ENCODE assay signal across 9 cellular contexts in the genomic region with DNA sequence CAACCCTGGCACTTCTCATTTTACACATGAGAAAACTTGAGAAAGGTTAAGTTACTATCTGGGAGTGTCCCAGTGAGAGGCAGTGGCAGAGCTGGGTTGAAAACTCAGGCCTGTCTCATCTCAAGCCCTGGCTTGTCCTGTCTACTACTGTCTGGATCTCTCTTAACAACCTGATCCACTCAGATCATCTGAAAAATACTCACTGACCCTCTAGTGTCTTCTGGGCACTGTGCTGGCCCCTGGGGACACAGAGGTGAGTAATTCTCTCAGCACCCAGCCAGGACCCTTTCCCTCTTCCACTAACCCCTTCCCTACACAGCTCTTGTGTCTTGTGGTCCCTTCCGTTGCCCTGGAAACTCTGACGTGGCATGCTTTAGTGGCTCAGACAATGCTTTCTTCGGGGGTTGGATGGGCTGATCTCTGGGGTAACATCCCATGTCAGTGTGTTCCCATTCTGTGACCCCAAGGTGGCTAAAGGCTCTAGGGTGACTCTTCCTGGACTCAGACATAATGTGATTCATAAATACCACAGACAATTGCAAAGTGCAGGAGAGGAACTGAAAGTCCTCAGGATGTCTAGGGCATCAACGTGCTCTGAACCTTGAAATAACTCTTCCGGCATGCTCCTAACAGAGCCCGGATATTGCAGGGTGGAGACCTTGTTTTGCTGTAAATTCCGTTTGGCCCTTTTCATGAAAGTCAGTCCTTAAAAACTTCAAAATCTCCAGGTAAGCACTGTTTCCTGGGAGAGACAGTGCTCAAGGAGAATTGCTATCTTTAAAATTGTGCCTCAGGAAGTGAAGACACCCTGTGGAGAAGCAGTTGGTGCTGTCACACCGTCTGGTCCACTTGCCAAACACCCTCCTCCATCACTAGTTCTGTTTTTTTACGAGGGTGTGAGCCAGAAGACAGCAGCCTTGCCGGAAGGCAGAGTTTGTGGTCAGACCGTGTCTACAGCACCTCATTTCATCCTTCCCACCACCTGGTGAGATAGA. TPM values are rescaled to one million over a fixed set of nuclear protein-coding genes. Genes with fewer than 3 reads are reported as not detected.
A peak's percentile ranks its signal among the peaks of the same experiment; 100 is the strongest.
DNase-seq lines count a peak whose midpoint lies in the region; ATAC-seq, FAIRE-seq and TF ChIP-seq lines count a peak whose summit lies in the region.
"Had no signal": no experiment of that assay in that cellular context is flagged by ENCODE, and none has a peak within 500 bp of the region (broad histone marks: within the 10 kb centered on the region; RNA-seq: fewer than 3 reads in every experiment).

No MANE protein-coding gene starts in this region.

- H3K27me3 ChIP-seq in RWPE2 (ENCODE audit: insufficient read depth, poor library complexity, severe bottlenecking) (peaks cover 2% of the 10 kb centered on the region), small intestine (ENCODE audit: control insufficient read depth in 2 of 2, insufficient read depth in 2 of 2, low read length in 2 of 2) (peaks cover 0 to 3% of the 10 kb centered on the region in 2 donors)

- H3K27ac ChIP-seq in RWPE2 (ENCODE audit: poor library complexity, severe bottlenecking) (peak overlapping the region; percentile 61), small intestine (ENCODE audit: low read depth in 1 of 2, low read length in 1 of 2) (peak overlapping the region; percentile 57 to 94)

- WGBS in small intestine, 3 donors = 53 to 63% (median 60%) methylated on average over 11 of the region's 11 CpGs

- H3K4me1 ChIP-seq in RWPE2 (ENCODE audit: insufficient read depth, poor library complexity, severe bottlenecking) = peaks cover 11% of the 10 kb centered on the region
- no peaks in the 10 kb centered on the region for H3K4me1 ChIP-seq in small intestine (ENCODE audit: control insufficient read depth in 2 of 2, insufficient read depth in 1 of 2, low read depth in 1 of 2, low read length in 1 of 2)

- H3K9me3 ChIP-seq in RWPE2 (ENCODE audit: severe bottlenecking) (no peaks in the 10 kb centered on the region), small intestine (ENCODE audit: control insufficient read depth, low read depth) (no peaks in the 10 kb centered on the region)

- ATAC-seq in GM18870 (IDR thresholded peaks at IDR 0.05; ENCODE audit: unreplicated experiment) = peak; percentile 69
- peak; percentile 81 for ATAC-seq in HG02943 (IDR thresholded peaks at IDR 0.05; ENCODE audit: low read depth, unreplicated experiment)
- peak; percentile 66 for ATAC-seq in RWPE2 (ENCODE audit: low read depth)

- TF ChIP-seq CTCF in RWPE2 (IDR thresholded peaks at IDR 0.05; ENCODE audit: poor library complexity, severe bottlenecking) = no peak

- H3K4me3 ChIP-seq in RWPE2 (ENCODE audit: severe bottlenecking) = no peak overlapping the region
- H3K4me3 ChIP-seq in small intestine (ENCODE audit: low read depth in 1 of 2, low read length in 2 of 2) = no peak overlapping the region

- no peak for DNase-seq in RWPE2 (ENCODE audit: low spot score)
- DNase-seq in activated naive CD4-positive, alpha-beta T cell treated with anti-CD3 and anti-CD28 coated beads, Interleukin-2, amount 50 U/mL, for 16 hours = peak; percentile 54
- peak; percentile 50 for DNase-seq in small intestine
- no peak for DNase-seq in retina
- no peak for DNase-seq in SK-N-DZ (ENCODE audit: low spot score)
- no peak for DNase-seq in nucleus accumbens (lab: John Stamatoyannopoulos, UW)

- H3K36me3 ChIP-seq in RWPE2 (ENCODE audit: low read depth) (no peaks in the 10 kb centered on the region), small intestine (ENCODE audit: control insufficient read depth in 2 of 2, insufficient read depth in 2 of 2, low read length in 2 of 2) (no peaks in the 10 kb centered on the region)

- FAIRE-seq in small intestine (lab: Jason Lieb, UNC) = no peak
- FAIRE-seq: TTC549 had no signal

RNA-seq across cellular contexts. Expression of gene SHISAL2A, which starts 4.0 kb away (rescaled TPM):
- polyA plus RNA-seq in small intestine = under 1 TPM in 1 of 3 donors, not detected in 2; 0.45 TPM
- 0.19 and 0.83 TPM in 2 replicates for polyA plus RNA-seq in SK-N-DZ (2014; cell fraction: cytosol; rRNA removed)
- 0.15 and 0.46 TPM in 2 replicates for polyA plus RNA-seq in SK-N-DZ (2014; cell fraction: nucleus; rRNA removed)

RNA-seq across cellular contexts. Expression of gene GPX7, which starts 34.8 kb away (rescaled TPM):
- polyA plus RNA-seq in small intestine = 1 to 10 TPM in 2 of 3 donors, not detected in 1; 1.9 to 4.1 TPM
- not detected in 2 replicates for polyA plus RNA-seq in SK-N-DZ (2014; cell fraction: cytosol; rRNA removed)
- polyA plus RNA-seq in SK-N-DZ (2014; cell fraction: nucleus; rRNA removed) = 0.56 TPM in 1 of 2 replicates, not detected in the other

Comparison
In these comparisons a context has a peak if more than half of its experiments do, and no peak if none do; other contexts are left out.
1. DNase-seq: peak in activated naive CD4-positive, alpha-beta T cell treated with anti-CD3 and anti-CD28 coated beads, Interleukin-2, amount 50 U/mL, for 16 hours (single experiment) and small intestine (single experiment); none in RWPE2 (single experiment), retina (single experiment), SK-N-DZ (single experiment) and nucleus accumbens (0 of 56).
2. Peak in every context shown above with its lines, with median percentiles within 50 percentile points of each other: ATAC-seq.